In the genomic region with DNA sequence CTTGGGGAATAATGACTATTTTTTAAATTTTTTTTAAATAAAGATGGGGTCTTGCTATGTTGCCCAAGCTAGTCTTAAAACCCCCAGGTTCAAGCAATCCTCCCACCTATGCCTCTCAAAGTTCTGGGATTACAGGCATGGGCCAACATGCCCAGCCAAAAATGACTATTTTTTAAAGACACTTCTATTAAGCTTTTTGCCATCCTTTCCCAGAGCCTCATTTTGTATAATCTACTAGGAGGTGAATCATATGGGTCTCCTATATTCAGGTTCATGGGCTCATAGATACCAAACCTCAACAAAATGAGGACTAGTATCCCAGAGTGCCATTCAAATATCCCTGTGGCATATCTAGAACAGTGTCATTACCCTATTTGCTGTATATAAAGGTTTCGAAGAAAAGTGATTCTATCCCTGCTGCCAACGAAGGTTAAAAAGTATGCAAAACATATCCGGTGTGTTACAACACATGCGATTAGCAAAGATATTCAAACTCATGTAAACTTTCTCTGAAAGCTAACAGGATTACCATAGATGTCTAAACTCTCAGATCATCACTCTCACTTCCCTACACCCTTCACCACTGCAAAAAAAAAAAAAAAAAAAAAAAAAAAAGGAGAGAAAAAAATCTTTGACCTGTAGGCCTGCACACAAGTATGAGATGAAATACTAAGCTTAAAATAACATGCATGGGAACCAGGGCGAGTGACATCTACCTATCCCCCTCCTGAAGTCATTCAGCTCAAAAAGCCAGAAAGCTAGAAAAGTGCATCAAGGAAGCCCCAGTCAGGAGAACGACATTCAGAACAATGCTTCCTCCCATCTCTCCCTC, we compare ENCODE assay signal across 9 cellular contexts. TPM values are rescaled to one million over a fixed set of nuclear protein-coding genes. Genes with fewer than 3 reads are reported as not detected.
DNase-seq lines count a peak whose midpoint lies in the region; ATAC-seq and TF ChIP-seq lines count a peak whose summit lies in the region.
"Had no signal": no experiment of that assay in that cellular context is flagged by ENCODE, and none has a peak within 500 bp of the region (broad histone marks: within the 10 kb centered on the region; RNA-seq: fewer than 3 reads in every experiment).

No MANE protein-coding gene starts in this region.

- no peaks in the 10 kb centered on the region for H3K9me3 Mint-ChIP-seq in activated CD8-positive, alpha-beta memory T cell treated with anti-CD3 and anti-CD28 coated beads, Interleukin-2, amount 10 ng/mL, durations not matched to agents 7 days and 5 days (ENCODE audit: low read depth)

- no peak for ATAC-seq in activated CD8-positive, alpha-beta memory T cell treated with anti-CD3 and anti-CD28 coated beads, Interleukin-2, amount 10 ng/mL, durations not matched to agents 7 days and 5 days
- ATAC-seq in HG02938 (IDR thresholded peaks at IDR 0.05; ENCODE audit: unreplicated experiment): peak; percentile 71
- ATAC-seq in sciatic nerve: peak; percentile 30

- no peak for DNase-seq in activated CD8-positive, alpha-beta memory T cell treated with anti-CD3 and anti-CD28 coated beads, Interleukin-2, amount 10 ng/mL, durations not matched to agents 7 days and 5 days
- DNase-seq in activated CD8-positive, alpha-beta memory T cell treated with anti-CD3 and anti-CD28 coated beads for 24 hours: no peak
- DNase-seq in sciatic nerve (ENCODE audit: low spot score): no peak
- DNase-seq in erythroblast (lab: John Stamatoyannopoulos, UW): no peak
- DNase-seq in stimulated activated CD4-positive, alpha-beta T cell treated with anti-CD3 and anti-CD28 coated beads, Interleukin-4, amount 100 ng/mL, for 4 hours: no peak
- no peak for DNase-seq in G401 (ENCODE audit: low spot score)
- DNase-seq: NCI-H446 treated with DMSO at 0.1 percent for 48 hours had no signal

- H3K4me3 Mint-ChIP-seq in activated CD8-positive, alpha-beta memory T cell treated with anti-CD3 and anti-CD28 coated beads, Interleukin-2, amount 10 ng/mL, durations not matched to agents 7 days and 5 days: peak overlapping the region; percentile 59

- in situ Hi-C loops in G401 (cut with HindIII; ENCODE audit: low sequenced_read_pairs): no loop called here

- TF ChIP-seq POLR2A in erythroblast (IDR thresholded peaks at IDR 0.05; ENCODE audit: low read length): no peak

- H3K4me1 Mint-ChIP-seq in activated CD8-positive, alpha-beta memory T cell treated with anti-CD3 and anti-CD28 coated beads, Interleukin-2, amount 10 ng/mL, durations not matched to agents 7 days and 5 days: peaks cover 87% of the 10 kb centered on the region

- H3K27me3 Mint-ChIP-seq in activated CD8-positive, alpha-beta memory T cell treated with anti-CD3 and anti-CD28 coated beads, Interleukin-2, amount 10 ng/mL, durations not matched to agents 7 days and 5 days: no peaks in the 10 kb centered on the region

- H3K36me3 ChIP-seq in SU-DHL-6 (ENCODE audit: low read length): 0 out of 2 replicates have a peak, but pooled peaks cover 6% of the 10 kb centered on the region

- peaks cover 16% of the 10 kb centered on the region; the same call in 1 of the 2 replicates for H4K20me1 ChIP-seq in SU-DHL-6 (ENCODE audit: low read depth, low read length)

- no peaks in the 10 kb centered on the region for H3F3A ChIP-seq in SU-DHL-6 (ENCODE audit: insufficient read depth)

- H2AFZ ChIP-seq in SU-DHL-6 (ENCODE audit: low read depth, low read length, severe bottlenecking): no peak overlapping the region

- no peaks in the 10 kb centered on the region for H3K27me3 ChIP-seq in SU-DHL-6 (ENCODE audit: low read length)

- no peak overlapping the region for H3K4me3 ChIP-seq in SU-DHL-6 (ENCODE audit: insufficient read depth, low read length, poor library complexity, severe bottlenecking)

- H3K9me2 ChIP-seq in SU-DHL-6 (replicated peaks; ENCODE audit: insufficient read depth, low read length): no peaks in the 10 kb centered on the region

- peak overlapping the region; percentile 31 for H3K4me2 ChIP-seq in SU-DHL-6 (ENCODE audit: low read depth, low read length, poor library complexity, severe bottlenecking)

- H3K9ac ChIP-seq in SU-DHL-6 (ENCODE audit: low read length): no peak overlapping the region

- H3K27ac Mint-ChIP-seq in activated CD8-positive, alpha-beta memory T cell treated with anti-CD3 and anti-CD28 coated beads, Interleukin-2, amount 10 ng/mL, durations not matched to agents 7 days and 5 days: peak overlapping the region; percentile 94

- no peaks in the 10 kb centered on the region for H3K9me3 ChIP-seq in SU-DHL-6 (ENCODE audit: insufficient read depth, low read length)

- H3K36me3 Mint-ChIP-seq in activated CD8-positive, alpha-beta memory T cell treated with anti-CD3 and anti-CD28 coated beads, Interleukin-2, amount 10 ng/mL, durations not matched to agents 7 days and 5 days: peaks cover 44% of the 10 kb centered on the region

- intact Hi-C loops in sciatic nerve (cut with DNase I): no loop called here

- peaks cover 100% of the 10 kb centered on the region for H3K79me2 ChIP-seq in SU-DHL-6 (ENCODE audit: insufficient read depth, low read length)

- peak overlapping the region; percentile 30; the same call in 1 of the 2 replicates for H3K27ac ChIP-seq in SU-DHL-6 (ENCODE audit: low read depth, low read length)

- CTCF ChIA-PET in activated CD8-positive, alpha-beta memory T cell treated with anti-CD3 and anti-CD28 coated beads, Interleukin-2, amount 10 ng/mL, durations not matched to agents 7 days and 5 days (lab: Charles Lee): interaction anchor here (0.6 to 4.4 kb wide), 11 partner anchors 9 to 51 kb away, joined by 3 to 40 read pairs (median 4); a partner anchor contains a TSS

- TF ChIP-seq CTCF in SU-DHL-6 (IDR thresholded peaks at IDR 0.05; ENCODE audit: insufficient read depth, low read length, poor library complexity, severe bottlenecking): no peak

RNA-seq across cellular contexts. Expression of a gene that starts 23.5 kb away (rescaled TPM):
- 100 to 1,000 TPM; 204 to 267 TPM for total RNA-seq in activated CD8-positive, alpha-beta memory T cell treated with anti-CD3 and anti-CD28 coated beads, Interleukin-2, amount 10 ng/mL, durations not matched to agents 7 days and 5 days
- 120 TPM for total RNA-seq in sciatic nerve
- 75.8 and 98.0 TPM in 2 replicates for total RNA-seq in G401 (2014; rRNA removed; shearing (Covaris generic))
